In genomic region chr6:166676270-166676860, GRCh38 we compare ENCODE assay signal across 16 cellular contexts. TPM values are rescaled to one million over a fixed set of nuclear protein-coding genes. Genes with fewer than 3 reads are reported as not detected.
DNase-seq lines count a peak whose midpoint lies in the region; ATAC-seq and TF ChIP-seq lines count a peak whose summit lies in the region.
"Had no signal": no experiment of that assay in that cellular context is flagged by ENCODE, and none has a peak within 500 bp of the region (broad histone marks: within the 10 kb centered on the region; RNA-seq: fewer than 3 reads in every experiment).

No MANE protein-coding gene starts in this region.

- intact Hi-C loops in Right ventricle myocardium superior (cut with DNase I), result no loop called here

- H3K79me2 ChIP-seq in osteoblast (ENCODE audit: insufficient read depth, low read length), result no peaks in the 10 kb centered on the region

- H4K20me1 ChIP-seq in osteoblast (ENCODE audit: insufficient read depth, low read length), result no peaks in the 10 kb centered on the region
- H4K20me1 ChIP-seq: BLaER1 had no signal

- H3K79me1 ChIP-seq in mesenchymal stem cell (replicated peaks; ENCODE audit: low read length, poor library complexity, severe bottlenecking), result no peaks in the 10 kb centered on the region

- H2BK5ac ChIP-seq in mesenchymal stem cell (ENCODE audit: low read depth, low read length, poor library complexity, severe bottlenecking), result no peak overlapping the region

- H3K14ac ChIP-seq in mesenchymal stem cell (ENCODE audit: low read length in 2 of 2), result no peak overlapping the region

- H3K23ac ChIP-seq in mesenchymal stem cell (ENCODE audit: low read length in 2 of 2), result no peak overlapping the region

- H2BK12ac ChIP-seq in mesenchymal stem cell (ENCODE audit: low read length in 2 of 2), result peak overlapping the region in 1 of 2 experiments; percentile 16

- H3K9me3 ChIP-seq in right atrium auricular region (no peaks in the 10 kb centered on the region), cardiac muscle cell (ENCODE audit: low read depth) (no peaks in the 10 kb centered on the region), mesenchymal stem cell (ENCODE audit: control insufficient read depth, low read length) (no peaks in the 10 kb centered on the region), osteoblast (ENCODE audit: low read depth, low read length) (no peaks in the 10 kb centered on the region)

- H2BK15ac ChIP-seq in mesenchymal stem cell (ENCODE audit: low read depth, poor library complexity, severe bottlenecking), result no peak overlapping the region

- peak overlapping the region in 1 of 2 donors; percentile 23 for H3K27ac ChIP-seq in right atrium auricular region
- peak overlapping the region; percentile 27 for H3K27ac ChIP-seq in cardiac muscle cell
- H3K27ac ChIP-seq in mesenchymal stem cell (ENCODE audit: low read length, poor library complexity, severe bottlenecking), result no peak overlapping the region
- H3K27ac ChIP-seq in osteoblast (ENCODE audit: low read depth, low read length), result no peak overlapping the region
- H3K27ac ChIP-seq: BLaER1 had no signal

- peaks cover 0 to 19% of the 10 kb centered on the region in 2 donors for H3K4me1 ChIP-seq in right atrium auricular region
- peaks cover 8% of the 10 kb centered on the region for H3K4me1 ChIP-seq in cardiac muscle cell (ENCODE audit: low read depth)
- no peaks in the 10 kb centered on the region for H3K4me1 ChIP-seq in mesenchymal stem cell (ENCODE audit: control insufficient read depth, insufficient read depth, low read depth, low read length)
- H3K4me1 ChIP-seq in osteoblast (ENCODE audit: insufficient read depth, low read length), result no peaks in the 10 kb centered on the region

- H4K8ac ChIP-seq in mesenchymal stem cell (ENCODE audit: low read length), result no peak overlapping the region

- WGBS in mesenchymal stem cell, result 97% methylated on average over 14 of the region's 14 CpGs

- ATAC-seq in Right ventricle myocardium superior (ENCODE audit: poor library complexity) (peak; percentile 65), GM21367 (IDR thresholded peaks at IDR 0.05; ENCODE audit: unreplicated experiment) (no peak), GM21447 (IDR thresholded peaks at IDR 0.05; ENCODE audit: unreplicated experiment) (no peak)
- ATAC-seq: GM12878, GM23338 had no signal

- H2AK5ac ChIP-seq in mesenchymal stem cell (ENCODE audit: low read length, severe bottlenecking), result no peak overlapping the region

- H2AFZ ChIP-seq in mesenchymal stem cell (ENCODE audit: low read depth, low read length), result peak overlapping the region; percentile 16
- no peak overlapping the region for H2AFZ ChIP-seq in osteoblast (ENCODE audit: low read length)
- H2AFZ ChIP-seq: GM23338 had no signal

- H3K4ac ChIP-seq in mesenchymal stem cell (ENCODE audit: low read depth in 1 of 2, low read length in 2 of 2), result no peak overlapping the region

- H3K18ac ChIP-seq in mesenchymal stem cell (ENCODE audit: low read depth in 1 of 2, low read length in 2 of 2), result peak overlapping the region in 1 of 2 experiments; percentile 28

- H3K27me3 ChIP-seq in right atrium auricular region (no peaks in the 10 kb centered on the region), cardiac muscle cell (no peaks in the 10 kb centered on the region), mesenchymal stem cell (ENCODE audit: control insufficient read depth in 1 of 2, insufficient read depth in 1 of 2, low read length in 2 of 2) (peaks cover 19 to 34% of the 10 kb centered on the region in 2 experiments), osteoblast (ENCODE audit: insufficient read depth, low read length) (peaks cover 14% of the 10 kb centered on the region)
- H3K27me3 ChIP-seq: BLaER1 had no signal

- no peak overlapping the region for H2BK120ac ChIP-seq in mesenchymal stem cell (ENCODE audit: low read depth, low read length)

- no peak overlapping the region for H3K9ac ChIP-seq in mesenchymal stem cell (ENCODE audit: low read length)
- H3K9ac ChIP-seq: BLaER1 had no signal

- TF ChIP-seq CTCF in right atrium auricular region (IDR thresholded peaks at IDR 0.05), result peak in 1 of 2 donors; percentile 26
- TF ChIP-seq CTCF in cardiac muscle cell (IDR thresholded peaks at IDR 0.05; ENCODE audit: low read depth, low read length), result no peak
- no peak for TF ChIP-seq CTCF in osteoblast (IDR thresholded peaks at IDR 0.05; ENCODE audit: extremely low read depth, low read depth, low read length)

- DNase-seq in Right ventricle myocardium superior (no peak), right atrium auricular region (ENCODE audit: low spot score) (no peak), cardiac muscle cell (ENCODE audit: low read depth in 1 of 2, low spot score in 1 of 2) (peak in 1 of 2 donors; percentile 54), mesenchymal stem cell (no peak), osteoblast (ENCODE audit: insufficient read length, low spot score, missing footprints) (no peak)
- DNase-seq in stimulated activated naive CD4-positive, alpha-beta T cell treated with Interleukin-2 at 50 U/mL for 16 hours (lab: John Stamatoyannopoulos, UW), result no peak
- DNase-seq: 8988T; AML-193; CD4-positive, CD25-positive, alpha-beta regulatory T cell; DMS79; H7 had no signal

- no peak overlapping the region for H3K4me3 ChIP-seq in right atrium auricular region
- H3K4me3 ChIP-seq in cardiac muscle cell, result no peak overlapping the region
- peak overlapping the region in 1 of 2 experiments; percentile 24 for H3K4me3 ChIP-seq in mesenchymal stem cell (ENCODE audit: insufficient read depth in 1 of 2, low read depth in 1 of 2, low read length in 2 of 2)
- no peak overlapping the region for H3K4me3 ChIP-seq in osteoblast (ENCODE audit: insufficient read depth, low read length)
- H3K4me3 ChIP-seq: BLaER1, GM12878, GM23338 had no signal

- H3K4me2 ChIP-seq in mesenchymal stem cell (ENCODE audit: low read length, poor library complexity, severe bottlenecking), result no peak overlapping the region
- no peak overlapping the region for H3K4me2 ChIP-seq in osteoblast (ENCODE audit: insufficient read depth, low read length)
- H3K4me2 ChIP-seq: BLaER1, GM23338 had no signal

- H4K91ac ChIP-seq in mesenchymal stem cell (ENCODE audit: low read length), result no peak overlapping the region

- H3K36me3 ChIP-seq in right atrium auricular region (no peaks in the 10 kb centered on the region), cardiac muscle cell (no peaks in the 10 kb centered on the region), mesenchymal stem cell (ENCODE audit: control insufficient read depth in 1 of 2, insufficient read depth in 2 of 2, low read depth in 1 of 2, low read length in 2 of 2) (no peaks in the 10 kb centered on the region), osteoblast (ENCODE audit: insufficient read depth, low read length) (no peaks in the 10 kb centered on the region)
- H3K36me3 ChIP-seq: BLaER1 had no signal

RNA-seq across cellular contexts. Expression of gene RPS6KA2, which starts 49.3 kb away (rescaled TPM):
- total RNA-seq in Right ventricle myocardium superior, result 50.2 TPM
- total RNA-seq in right atrium auricular region, result 100 to 1,000 TPM in 1 of 2 donors, 10 to 100 TPM in 1; 78.6 to 131 TPM
- 24.0 and 26.4 TPM in 2 replicates for total RNA-seq in cardiac muscle cell
- polyA plus RNA-seq in cardiac muscle cell, result 19.2 and 19.3 TPM in 2 replicates
- polyA plus RNA-seq in mesenchymal stem cell (2013, experiment 1 of 2), result 141 TPM
- 139 TPM for polyA plus RNA-seq in mesenchymal stem cell (2013, experiment 2 of 2)
- total RNA-seq in osteoblast, result 112 and 113 TPM in 2 replicates
